In genomic region chr2:65466551-65466950, GRCh38 we compare ENCODE assay signal across 22 cellular contexts.
"Had no signal": no experiment of that assay in that cellular context is flagged by ENCODE, and none has a peak within 500 bp of the region (broad histone marks: within the 10 kb centered on the region; RNA-seq: fewer than 3 reads in every experiment).

No MANE protein-coding gene starts in this region.

- H3K36me3 ChIP-seq: SJSA1 had no signal

- H3K27me3 ChIP-seq: SJSA1 had no signal

- H3K4me1 ChIP-seq: SJSA1 had no signal

- H3K36me3 Mint-ChIP-seq: T-cell had no signal

- H3K9me3 Mint-ChIP-seq: T-cell had no signal

- H3K9me3 ChIP-seq: SJSA1, SK-N-SH had no signal

- H3K4me3 Mint-ChIP-seq: T-cell had no signal

- DNase-seq: IMR-90, Kasumi-1, KBM-7, NCI-H1092, NCI-H1105 treated with DMSO at 0.1 percent for 48 hours, NCI-H1417 treated with DMSO at 0.1 percent for 48 hours, NCI-H146, NCI-H1694 treated with DMSO at 0.1 percent for 48 hours, NCI-H1930, NCI-H2081, NCI-H2107, NCI-H226, NCI-H446, NCI-H510A, NCI-H69, NCI-H774, RPMI8226, SIG-M5, SK-N-SH, SW 1271, T-cell had no signal

- H3K27ac Mint-ChIP-seq: T-cell had no signal

- H3K4me3 ChIP-seq: SJSA1 had no signal

- H3K27ac ChIP-seq: SJSA1 had no signal
